In genomic region chr7:91310829-91311460, GRCh38 we compare ENCODE assay signal across 13 cellular contexts. TPM values are rescaled to one million over a fixed set of nuclear protein-coding genes. Genes with fewer than 3 reads are reported as not detected.
DNase-seq lines count a peak whose midpoint lies in the region; ATAC-seq and TF ChIP-seq lines count a peak whose summit lies in the region.
"Had no signal": no experiment of that assay in that cellular context is flagged by ENCODE, and none has a peak within 500 bp of the region (broad histone marks: within the 10 kb centered on the region; RNA-seq: fewer than 3 reads in every experiment).

No MANE protein-coding gene starts in this region.

- H3K4me2 ChIP-seq in mesendoderm (ENCODE audit: low read length) = no peak overlapping the region

- no peak overlapping the region for H4K8ac ChIP-seq in mesendoderm (ENCODE audit: low read depth, low read length)

- no peaks in the 10 kb centered on the region for H3K9me3 Mint-ChIP-seq in endothelial cell (ENCODE audit: unreplicated experiment)
- H3K9me3 Mint-ChIP-seq: nephron progenitor cell had no signal

- H3K4me3 ChIP-seq in colonic mucosa = no peak overlapping the region
- H3K4me3 ChIP-seq in mesendoderm (ENCODE audit: low read length) = no peak overlapping the region

- no peak overlapping the region for H2BK5ac ChIP-seq in mesendoderm (ENCODE audit: low read length)

- no peaks in the 10 kb centered on the region for H3K36me3 ChIP-seq in colonic mucosa
- no peaks in the 10 kb centered on the region for H3K36me3 ChIP-seq in mesendoderm (ENCODE audit: control insufficient read depth, insufficient read depth, low read length)

- intact Hi-C loops in colonic mucosa (cut with DNase I) = no loop called here

- H3K23ac ChIP-seq in mesendoderm (ENCODE audit: low read length) = no peak overlapping the region

- H3K9ac ChIP-seq in colonic mucosa (ENCODE audit: low read depth in 2 of 2, low read length in 2 of 2) (no peak overlapping the region), mesendoderm (ENCODE audit: low read length) (no peak overlapping the region)

- H3K56ac ChIP-seq in mesendoderm (ENCODE audit: low read length) = peak overlapping the region; percentile 34

- H3K79me2 ChIP-seq in mesendoderm (ENCODE audit: control insufficient read depth, insufficient read depth, low read length) = no peaks in the 10 kb centered on the region

- no peak overlapping the region for H2AK5ac ChIP-seq in mesendoderm (ENCODE audit: low read length)

- no peak overlapping the region for H3K18ac ChIP-seq in mesendoderm (ENCODE audit: low read length)

- no peaks in the 10 kb centered on the region for H3K9me3 ChIP-seq in colonic mucosa

- no peak overlapping the region for H2BK15ac ChIP-seq in mesendoderm (replicated peaks; ENCODE audit: low read depth)

- H3K4me3 Mint-ChIP-seq in endothelial cell (ENCODE audit: unreplicated experiment) = no peak overlapping the region
- H3K4me3 Mint-ChIP-seq: nephron progenitor cell had no signal

- ATAC-seq in HG03378 (IDR thresholded peaks at IDR 0.05; ENCODE audit: unreplicated experiment) (no peak), HG03196 (IDR thresholded peaks at IDR 0.05; ENCODE audit: unreplicated experiment) (no peak)

- no CpG with 5 or more reads among the region's 7 CpGs for WGBS in mesendoderm (ENCODE audit: extremely low coverage, insufficient coverage, low lambda C conversion rate)

- H3K27ac ChIP-seq in colonic mucosa (no peak overlapping the region), mesendoderm (ENCODE audit: low read depth, low read length) (no peak overlapping the region)

- TF ChIP-seq CTCF in colonic mucosa (IDR thresholded peaks at IDR 0.05) (no peak), endothelial cell (IDR thresholded peaks at IDR 0.05; ENCODE audit: unreplicated experiment) (no peak)

- H3K4me1 ChIP-seq in colonic mucosa = no peaks in the 10 kb centered on the region
- H3K4me1 ChIP-seq in mesendoderm (ENCODE audit: control insufficient read depth, low read depth, low read length) = peaks cover 4% of the 10 kb centered on the region

- H3K36me3 Mint-ChIP-seq in endothelial cell (ENCODE audit: low read depth, unreplicated experiment) = no peaks in the 10 kb centered on the region

- no peaks in the 10 kb centered on the region for H3K4me1 Mint-ChIP-seq in endothelial cell (ENCODE audit: unreplicated experiment)
- H3K4me1 Mint-ChIP-seq: nephron progenitor cell had no signal

- no peak overlapping the region for H4K5ac ChIP-seq in mesendoderm (ENCODE audit: low read length)

- H3K79me1 ChIP-seq in mesendoderm (ENCODE audit: low read length) = no peaks in the 10 kb centered on the region

- H3K27me3 Mint-ChIP-seq in endothelial cell (ENCODE audit: unreplicated experiment) = peaks cover 3% of the 10 kb centered on the region

- H2BK120ac ChIP-seq in mesendoderm (ENCODE audit: low read depth, low read length) = no peak overlapping the region

- H3K27ac Mint-ChIP-seq in endothelial cell (ENCODE audit: unreplicated experiment) = no peak overlapping the region
- H3K27ac Mint-ChIP-seq: nephron progenitor cell had no signal

- H3K27me3 ChIP-seq in colonic mucosa = no peaks in the 10 kb centered on the region
- no peaks in the 10 kb centered on the region for H3K27me3 ChIP-seq in mesendoderm (ENCODE audit: insufficient read depth, low read length, poor library complexity)

- DNase-seq in A172 (ENCODE audit: low spot score) = peak; percentile 24
- DNase-seq in LHCN-M2 (ENCODE audit: low read depth) = peak; percentile 43
- peak; percentile 29 for DNase-seq in colonic mucosa
- DNase-seq in mesendoderm = peak; percentile 80
- DNase-seq in endothelial cell (ENCODE audit: low spot score) = no peak
- no peak for DNase-seq in amniotic stem cell (lab: John Stamatoyannopoulos, UW)
- DNase-seq: AML-193; kidney; NCI-H1417 treated with DMSO at 0.1 percent for 48 hours; nephron progenitor cell; stimulated activated naive CD4-positive, alpha-beta T cell treated with Interleukin-2 at 50 U/mL for 16 hours had no signal

- no peak overlapping the region for H3K4ac ChIP-seq in mesendoderm (ENCODE audit: low read depth, low read length)

RNA-seq across cellular contexts. Expression of gene FZD1, which starts 46.7 kb away (rescaled TPM):
- 5.5 and 6.4 TPM in 2 replicates for total RNA-seq in A172 (2014; rRNA removed; shearing (Covaris generic))
- total RNA-seq in LHCN-M2 (2014; rRNA removed) (48.3 and 58.5 TPM in 2 replicates), colonic mucosa (1 to 10 TPM; 8.1 to 9.8 TPM), endothelial cell (ENCODE audit: unreplicated experiment) (38.7 TPM)
- 11.3 TPM for polyA plus RNA-seq in LHCN-M2 (2012)
- polyA plus RNA-seq in mesendoderm (2013, experiment 1 of 2) = 0.98 TPM
- polyA plus RNA-seq in mesendoderm (2013, experiment 2 of 2) = 0.97 TPM

Comparison
In these comparisons a context has a peak if more than half of its experiments do, and no peak if none do; other contexts are left out.
1. DNase-seq: peak in A172 (single experiment), LHCN-M2 (single experiment), colonic mucosa (single experiment) and mesendoderm (single experiment); none in endothelial cell (single experiment) and amniotic stem cell (single experiment).